18 cellular contexts compared by ENCODE assay signal in the genomic region with DNA sequence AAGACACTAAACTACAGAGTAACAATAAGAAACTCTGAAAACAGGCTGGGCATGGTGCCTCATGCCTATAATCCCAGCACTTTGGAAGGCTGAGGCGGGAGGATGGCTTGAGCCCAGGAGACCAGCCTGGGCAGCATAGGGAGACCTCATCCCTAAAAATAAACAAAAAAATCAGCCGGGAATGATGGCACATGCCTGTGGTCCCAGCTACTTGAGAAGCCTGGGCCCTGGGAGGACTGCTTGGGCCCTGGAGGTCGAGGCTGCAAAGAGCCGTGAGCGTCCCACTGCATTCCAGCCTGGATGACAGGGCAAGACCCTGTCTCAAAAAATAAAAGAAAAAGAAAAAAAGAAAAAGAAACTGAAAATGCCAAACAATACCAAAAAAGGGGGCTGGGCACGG. TPM values are rescaled to one million over a fixed set of nuclear protein-coding genes. Genes with fewer than 3 reads are reported as not detected.
DNase-seq lines count a peak whose midpoint lies in the region; ATAC-seq and TF ChIP-seq lines count a peak whose summit lies in the region.
"Had no signal": no experiment of that assay in that cellular context is flagged by ENCODE, and none has a peak within 500 bp of the region (broad histone marks: within the 10 kb centered on the region; RNA-seq: fewer than 3 reads in every experiment).

No MANE protein-coding gene starts in this region.

- H3K27me3 ChIP-seq in MG63, result no peaks in the 10 kb centered on the region
- H3K27me3 ChIP-seq in endodermal cell (ENCODE audit: control insufficient read depth, insufficient read depth, low read length, poor library complexity, severe bottlenecking), result no peaks in the 10 kb centered on the region
- H3K27me3 ChIP-seq: BE2C had no signal

- H3K27ac ChIP-seq in endodermal cell (ENCODE audit: low read depth, low read length), result no peak overlapping the region
- H3K27ac ChIP-seq: 22Rv1, KMS-11 had no signal

- CTCF ChIA-PET in Calu3 (lab: Charles Lee), result no interaction called here
- CTCF ChIA-PET in activated naive CD4-positive, alpha-beta T cell treated with anti-CD3 and anti-CD28 coated beads, Interleukin-2, amount 10 ng/mL, durations not matched to agents 7 days and 5 days (lab: Charles Lee), result interaction anchor here (0.6 kb wide), 1 partner anchor 11 kb away, joined by 3 read pairs; no protein-coding TSS in a partner anchor

- H3K4me3 Mint-ChIP-seq in Calu3 (ENCODE audit: low read depth, unreplicated experiment) (no peak overlapping the region), endodermal cell (no peak overlapping the region), nephron progenitor cell (no peak overlapping the region)
- H3K4me3 Mint-ChIP-seq in activated naive CD4-positive, alpha-beta T cell treated with anti-CD3 and anti-CD28 coated beads, Interleukin-2, amount 10 ng/mL, durations not matched to agents 7 days and 5 days, result no peak overlapping the region
- no peak overlapping the region for H3K4me3 Mint-ChIP-seq in activated T-helper 17 cell treated with anti-CD3 and anti-CD28 coated beads, Interleukin-2, amount 50 U/mL, for 72 hours
- H3K4me3 Mint-ChIP-seq: CD4-positive, alpha-beta T cell had no signal

- H3K4me1 ChIP-seq in endodermal cell (ENCODE audit: control insufficient read depth, insufficient read depth, low read length), result peaks cover 11% of the 10 kb centered on the region

- H3K4me3 ChIP-seq in MG63 (no peak overlapping the region), endodermal cell (ENCODE audit: low read length) (peak overlapping the region; percentile 56)

- WGBS in endodermal cell (ENCODE audit: insufficient coverage in 1 of 2, insufficient read length in 1 of 2), 2 experiments, result 77 to 92% methylated on average over 2 to 6 of the region's 6 CpGs

- TF ChIP-seq CTCF in Calu3 (IDR thresholded peaks at IDR 0.05; ENCODE audit: unreplicated experiment), result no peak
- TF ChIP-seq CTCF in endodermal cell (conservative IDR thresholded peaks at IDR 0.05), result no peak
- TF ChIP-seq CTCF in nephron progenitor cell (IDR thresholded peaks at IDR 0.05), result no peak

- H3K4me1 Mint-ChIP-seq in Calu3 (ENCODE audit: low read depth, unreplicated experiment), result peaks cover 18% of the 10 kb centered on the region
- peaks cover 30% of the 10 kb centered on the region for H3K4me1 Mint-ChIP-seq in endodermal cell
- peaks cover 29% of the 10 kb centered on the region for H3K4me1 Mint-ChIP-seq in nephron progenitor cell
- no peaks in the 10 kb centered on the region for H3K4me1 Mint-ChIP-seq in activated naive CD4-positive, alpha-beta T cell treated with anti-CD3 and anti-CD28 coated beads, Interleukin-2, amount 10 ng/mL, durations not matched to agents 7 days and 5 days
- H3K4me1 Mint-ChIP-seq in activated T-helper 17 cell treated with anti-CD3 and anti-CD28 coated beads, Interleukin-2, amount 50 U/mL, for 72 hours, result peaks cover 6% of the 10 kb centered on the region

- H3K36me3 ChIP-seq in MG63, result peaks cover 17% of the 10 kb centered on the region
- peaks cover 11% of the 10 kb centered on the region for H3K36me3 ChIP-seq in endodermal cell (ENCODE audit: control insufficient read depth, insufficient read depth, low read length)
- H3K36me3 ChIP-seq: BE2C had no signal

- H3K27ac Mint-ChIP-seq in Calu3 (ENCODE audit: unreplicated experiment), result peak overlapping the region; percentile 9
- H3K27ac Mint-ChIP-seq in endodermal cell, result peak overlapping the region; percentile 59
- H3K27ac Mint-ChIP-seq in nephron progenitor cell, result peak overlapping the region; percentile 16
- no peak overlapping the region for H3K27ac Mint-ChIP-seq in activated naive CD4-positive, alpha-beta T cell treated with anti-CD3 and anti-CD28 coated beads, Interleukin-2, amount 10 ng/mL, durations not matched to agents 7 days and 5 days
- no peak overlapping the region for H3K27ac Mint-ChIP-seq in activated T-helper 17 cell treated with anti-CD3 and anti-CD28 coated beads, Interleukin-2, amount 50 U/mL, for 72 hours
- H3K27ac Mint-ChIP-seq: CD4-positive, alpha-beta T cell had no signal

- no peaks in the 10 kb centered on the region for H3K27me3 Mint-ChIP-seq in Calu3 (ENCODE audit: unreplicated experiment)
- no peaks in the 10 kb centered on the region for H3K27me3 Mint-ChIP-seq in endodermal cell (ENCODE audit: insufficient read depth)
- peaks cover 4% of the 10 kb centered on the region for H3K27me3 Mint-ChIP-seq in nephron progenitor cell (ENCODE audit: low read depth, poor library complexity)
- no peaks in the 10 kb centered on the region for H3K27me3 Mint-ChIP-seq in activated naive CD4-positive, alpha-beta T cell treated with anti-CD3 and anti-CD28 coated beads, Interleukin-2, amount 10 ng/mL, durations not matched to agents 7 days and 5 days
- no peaks in the 10 kb centered on the region for H3K27me3 Mint-ChIP-seq in activated T-helper 17 cell treated with anti-CD3 and anti-CD28 coated beads, Interleukin-2, amount 50 U/mL, for 72 hours
- H3K27me3 Mint-ChIP-seq: CD4-positive, alpha-beta T cell had no signal

- no peak overlapping the region for H3K9ac ChIP-seq in endodermal cell (ENCODE audit: extremely low read depth, low read length, poor library complexity, severe bottlenecking)
- H3K9ac ChIP-seq: KMS-11 had no signal

- H3K36me3 Mint-ChIP-seq in Calu3 (ENCODE audit: insufficient read depth, unreplicated experiment) (peaks cover 10% of the 10 kb centered on the region), endodermal cell (ENCODE audit: low read depth) (peaks cover 30% of the 10 kb centered on the region), nephron progenitor cell (ENCODE audit: low read depth) (peaks cover 43% of the 10 kb centered on the region)
- peaks cover 6% of the 10 kb centered on the region for H3K36me3 Mint-ChIP-seq in activated naive CD4-positive, alpha-beta T cell treated with anti-CD3 and anti-CD28 coated beads, Interleukin-2, amount 10 ng/mL, durations not matched to agents 7 days and 5 days
- H3K36me3 Mint-ChIP-seq in activated T-helper 17 cell treated with anti-CD3 and anti-CD28 coated beads, Interleukin-2, amount 50 U/mL, for 72 hours (ENCODE audit: low read depth), result peaks cover 15% of the 10 kb centered on the region

- H3K9me3 Mint-ChIP-seq in Calu3 (ENCODE audit: low read depth, unreplicated experiment) (peaks cover 3% of the 10 kb centered on the region), endodermal cell (peaks cover 24% of the 10 kb centered on the region), nephron progenitor cell (peaks cover 26% of the 10 kb centered on the region)
- H3K9me3 Mint-ChIP-seq in activated naive CD4-positive, alpha-beta T cell treated with anti-CD3 and anti-CD28 coated beads, Interleukin-2, amount 10 ng/mL, durations not matched to agents 7 days and 5 days, result peaks cover 7% of the 10 kb centered on the region
- H3K9me3 Mint-ChIP-seq in activated T-helper 17 cell treated with anti-CD3 and anti-CD28 coated beads, Interleukin-2, amount 50 U/mL, for 72 hours, result no peaks in the 10 kb centered on the region
- H3K9me3 Mint-ChIP-seq: CD4-positive, alpha-beta T cell had no signal

- peaks cover 4% of the 10 kb centered on the region for H3K9me3 ChIP-seq in MG63
- H3K9me3 ChIP-seq in endodermal cell (ENCODE audit: control insufficient read depth, low read length), result peaks cover 35% of the 10 kb centered on the region
- H3K9me3 ChIP-seq: BE2C had no signal

- no peak for ATAC-seq in activated T-helper 17 cell treated with anti-CD3 and anti-CD28 coated beads, Interleukin-2, amount 50 U/mL, for 72 hours (replicated peaks)

- intact Hi-C loops in Calu3 (cut with micrococcal nuclease; ENCODE audit: unreplicated experiment), result no loop called here

- BruUV-seq in Calu3 (replicated peaks; lab: Mats Ljungman, UMichigan), result no TSS peak

- DNase-seq in Calu3, result no peak
- peak; percentile 68 for DNase-seq in MG63
- peak; percentile 53 for DNase-seq in endodermal cell
- no peak for DNase-seq in nephron progenitor cell
- no peak for DNase-seq in activated naive CD4-positive, alpha-beta T cell treated with anti-CD3 and anti-CD28 coated beads, Interleukin-2, amount 10 ng/mL, durations not matched to agents 7 days and 5 days
- DNase-seq in NCI-H128 (lab: John Stamatoyannopoulos, UW; ENCODE audit: unreplicated experiment), result no peak
- DNase-seq in NCI-H1417 treated with DMSO at 0.1 percent for 48 hours (lab: John Stamatoyannopoulos, UW), result no peak
- DNase-seq: BE2C; CD4-positive, alpha-beta T cell; DMS79; NCI-H1092; NCI-H1694; NCI-H2227 treated with DMSO at 0.1 percent for 48 hours; NCI-H524; Right ventricle myocardium superior had no signal

RNA-seq across cellular contexts. Expression of gene TMCC1, which starts 55.4 kb away (rescaled TPM):
- 51.7 and 57.2 TPM in 2 replicates for total RNA-seq in Calu3 (2022)
- 20.8 and 30.2 TPM in 2 replicates for total RNA-seq in MG63 (2014; rRNA removed; shearing (Covaris generic); ENCODE audit: low replicate concordance)
- 10 to 100 TPM; 41.0 to 51.1 TPM for total RNA-seq in endodermal cell
- polyA plus RNA-seq in endodermal cell (2013, experiment 1 of 2), result 22.6 TPM
- polyA plus RNA-seq in endodermal cell (2013, experiment 2 of 2), result 21.1 TPM
- total RNA-seq in activated T-helper 17 cell treated with anti-CD3 and anti-CD28 coated beads, Interleukin-2, amount 50 U/mL, for 72 hours, result 10 to 100 TPM; 16.4 to 19.5 TPM

Comparison
In these comparisons a context has a peak if more than half of its experiments do, and no peak if none do; other contexts are left out.
1. DNase-seq: peak in MG63 (single experiment) and endodermal cell (single experiment); none in Calu3 (single experiment), nephron progenitor cell (single experiment), activated naive CD4-positive, alpha-beta T cell treated with anti-CD3 and anti-CD28 coated beads, Interleukin-2, amount 10 ng/mL, durations not matched to agents 7 days and 5 days (single experiment), NCI-H128 (single experiment) and NCI-H1417 treated with DMSO at 0.1 percent for 48 hours (single experiment).
2. H3K27ac Mint-ChIP-seq: peak in Calu3 (single experiment), endodermal cell (single experiment) and nephron progenitor cell (single experiment); none in activated naive CD4-positive, alpha-beta T cell treated with anti-CD3 and anti-CD28 coated beads, Interleukin-2, amount 10 ng/mL, durations not matched to agents 7 days and 5 days (single experiment) and activated T-helper 17 cell treated with anti-CD3 and anti-CD28 coated beads, Interleukin-2, amount 50 U/mL, for 72 hours (single experiment).